ENCODE assay signal across 9 cellular contexts in the genomic region with DNA sequence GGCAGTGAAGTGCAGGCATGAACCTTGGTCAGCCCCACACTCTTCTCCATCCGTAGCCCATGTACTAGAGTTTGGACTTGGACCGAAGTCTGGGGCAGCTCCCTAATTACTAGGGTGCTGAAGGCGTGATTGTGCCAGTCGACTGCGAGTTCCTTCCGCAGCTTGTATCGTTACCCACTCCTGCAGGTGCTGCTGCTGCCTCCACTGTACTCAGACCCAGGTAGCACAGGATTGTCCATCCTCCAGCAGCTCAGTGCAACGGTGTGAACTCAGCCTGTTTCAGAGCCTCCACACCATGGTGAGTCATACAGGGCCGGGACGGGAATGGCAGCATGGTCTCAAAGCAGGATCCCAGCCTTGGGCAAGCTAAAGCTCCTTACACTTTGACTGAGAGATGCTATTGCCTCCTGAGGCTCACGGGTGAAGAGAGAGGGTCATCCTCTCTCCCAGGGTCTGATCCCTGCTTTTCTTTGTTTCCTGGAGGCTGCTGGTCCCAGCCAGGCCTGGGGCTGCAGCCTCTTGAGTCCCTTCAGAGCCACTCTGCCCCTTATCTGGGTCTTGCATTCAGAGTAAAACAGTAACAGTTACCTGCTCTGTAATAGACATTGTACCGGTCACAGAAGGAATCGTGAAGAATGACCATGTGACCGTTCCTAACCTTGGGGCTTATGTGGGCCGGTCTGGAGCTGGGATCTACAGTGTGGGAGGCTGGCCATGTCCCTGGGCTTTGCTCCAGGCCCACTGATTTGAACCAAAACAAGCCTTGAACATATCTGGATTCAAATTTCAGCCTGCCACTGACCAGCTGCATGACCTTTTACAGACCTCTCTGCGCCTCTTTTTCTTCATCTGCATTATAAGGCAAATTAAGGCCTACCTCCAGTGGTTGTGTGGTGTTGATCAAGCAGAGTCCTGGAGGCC. TPM values are rescaled to one million over a fixed set of nuclear protein-coding genes. Genes with fewer than 3 reads are reported as not detected.
DNase-seq lines count a peak whose midpoint lies in the region; ATAC-seq and TF ChIP-seq lines count a peak whose summit lies in the region.
"Had no signal": no experiment of that assay in that cellular context is flagged by ENCODE, and none has a peak within 500 bp of the region (broad histone marks: within the 10 kb centered on the region; RNA-seq: fewer than 3 reads in every experiment).

No MANE protein-coding gene starts in this region.

- H3K27me3 Mint-ChIP-seq in activated naive CD4-positive, alpha-beta T cell treated with anti-CD3 and anti-CD28 coated beads for 36 hours (ENCODE audit: low read depth), result no peaks in the 10 kb centered on the region
- H3K27me3 Mint-ChIP-seq in activated CD4-positive, alpha-beta memory T cell treated with anti-CD3 and anti-CD28 coated beads, Interleukin-2, amount 10 ng/mL, durations not matched to agents 7 days and 5 days, result no peaks in the 10 kb centered on the region

- peak overlapping the region; percentile 96 for H3K4me3 Mint-ChIP-seq in activated naive CD4-positive, alpha-beta T cell treated with anti-CD3 and anti-CD28 coated beads for 36 hours
- peak overlapping the region; percentile 99 for H3K4me3 Mint-ChIP-seq in activated CD4-positive, alpha-beta memory T cell treated with anti-CD3 and anti-CD28 coated beads, Interleukin-2, amount 10 ng/mL, durations not matched to agents 7 days and 5 days

- no peaks in the 10 kb centered on the region for H3K9me3 Mint-ChIP-seq in activated naive CD4-positive, alpha-beta T cell treated with anti-CD3 and anti-CD28 coated beads for 36 hours
- no peaks in the 10 kb centered on the region for H3K9me3 Mint-ChIP-seq in activated CD4-positive, alpha-beta memory T cell treated with anti-CD3 and anti-CD28 coated beads, Interleukin-2, amount 10 ng/mL, durations not matched to agents 7 days and 5 days

- no peak for ATAC-seq in HG03135 (IDR thresholded peaks at IDR 0.05; ENCODE audit: unreplicated experiment)
- ATAC-seq in HG02798 (IDR thresholded peaks at IDR 0.05; ENCODE audit: poor library complexity, unreplicated experiment), result no peak

- no peak for DNase-seq in activated naive CD4-positive, alpha-beta T cell treated with anti-CD3 and anti-CD28 coated beads for 36 hours
- DNase-seq in activated naive CD4-positive, alpha-beta T cell treated with anti-CD3 and anti-CD28 coated beads, Interleukin-2, amount 50 U/mL, for 16 hours, result no peak
- no peak for DNase-seq in activated CD4-positive, alpha-beta memory T cell treated with anti-CD3 and anti-CD28 coated beads, Interleukin-2, amount 10 ng/mL, durations not matched to agents 7 days and 5 days
- DNase-seq in glomerular visceral epithelial cell (ENCODE audit: extremely low spot score) (peak; percentile 36), suprapubic skin (ENCODE audit: low spot score in 2 of 2) (no peak), NCI-H2227 (lab: John Stamatoyannopoulos, UW; ENCODE audit: unreplicated experiment) (no peak)
- DNase-seq: WERI-Rb-1 had no signal

- H3K4me1 Mint-ChIP-seq in activated naive CD4-positive, alpha-beta T cell treated with anti-CD3 and anti-CD28 coated beads for 36 hours (ENCODE audit: low read depth), result peaks cover 62% of the 10 kb centered on the region
- peaks cover 66% of the 10 kb centered on the region for H3K4me1 Mint-ChIP-seq in activated CD4-positive, alpha-beta memory T cell treated with anti-CD3 and anti-CD28 coated beads, Interleukin-2, amount 10 ng/mL, durations not matched to agents 7 days and 5 days

- 82% methylated on average over 10 of the region's 16 CpGs for WGBS in suprapubic skin

- intact Hi-C loops in activated naive CD4-positive, alpha-beta T cell treated with anti-CD3 and anti-CD28 coated beads for 36 hours (cut with micrococcal nuclease), result loop anchor here (10.0 kb wide), 1 partner anchor 310 kb away; no protein-coding TSS in a partner anchor

- CTCF ChIA-PET in activated naive CD4-positive, alpha-beta T cell treated with anti-CD3 and anti-CD28 coated beads for 36 hours (lab: Charles Lee), result interaction anchor here (1.0 to 9.2 kb wide), 10 partner anchors 20 to 234 kb away, joined by 4 to 243 read pairs (median 24); a partner anchor contains a TSS
- CTCF ChIA-PET in activated CD4-positive, alpha-beta memory T cell treated with anti-CD3 and anti-CD28 coated beads, Interleukin-2, amount 10 ng/mL, durations not matched to agents 7 days and 5 days (lab: Charles Lee), result interaction anchor here (0.7 to 6.5 kb wide), 11 partner anchors 19 to 182 kb away, joined by 3 to 289 read pairs (median 13); a partner anchor contains a TSS

- no peaks in the 10 kb centered on the region for H3K9me3 ChIP-seq in suprapubic skin

- H3K27me3 ChIP-seq in suprapubic skin, result no peaks in the 10 kb centered on the region

- H3K36me3 Mint-ChIP-seq in activated naive CD4-positive, alpha-beta T cell treated with anti-CD3 and anti-CD28 coated beads for 36 hours (ENCODE audit: low read depth), result peaks cover 38% of the 10 kb centered on the region
- H3K36me3 Mint-ChIP-seq in activated CD4-positive, alpha-beta memory T cell treated with anti-CD3 and anti-CD28 coated beads, Interleukin-2, amount 10 ng/mL, durations not matched to agents 7 days and 5 days (ENCODE audit: low read depth), result peaks cover 30% of the 10 kb centered on the region

- TF ChIP-seq CTCF in suprapubic skin (IDR thresholded peaks at IDR 0.05), result no peak

- peaks cover 8% of the 10 kb centered on the region for H3K36me3 ChIP-seq in suprapubic skin

- TF ChIP-seq POLR2A in suprapubic skin (IDR thresholded peaks at IDR 0.05), result no peak

- H3K27ac ChIP-seq in suprapubic skin, result peak overlapping the region; percentile 46

- peak overlapping the region; percentile 94 for H3K27ac Mint-ChIP-seq in activated naive CD4-positive, alpha-beta T cell treated with anti-CD3 and anti-CD28 coated beads for 36 hours
- H3K27ac Mint-ChIP-seq in activated CD4-positive, alpha-beta memory T cell treated with anti-CD3 and anti-CD28 coated beads, Interleukin-2, amount 10 ng/mL, durations not matched to agents 7 days and 5 days, result peak overlapping the region; percentile 98

- no peak overlapping the region for H3K4me3 ChIP-seq in suprapubic skin

- POLR2A ChIA-PET in activated CD4-positive, alpha-beta memory T cell treated with anti-CD3 and anti-CD28 coated beads, Interleukin-2, amount 10 ng/mL, durations not matched to agents 7 days and 5 days (lab: Charles Lee), result interaction anchor here (0.9 to 4.7 kb wide), 13 partner anchors 12 to 481 kb away, joined by 3 to 118 read pairs (median 7); a partner anchor contains a TSS

- no peak for TF ChIP-seq EP300 in suprapubic skin (IDR thresholded peaks at IDR 0.05)

- H3K4me1 ChIP-seq in suprapubic skin, result peaks cover 62% of the 10 kb centered on the region

RNA-seq across cellular contexts. Expression of a gene that starts 1.7 kb away (rescaled TPM):
- 100 to 1,000 TPM; 146 to 154 TPM for total RNA-seq in activated naive CD4-positive, alpha-beta T cell treated with anti-CD3 and anti-CD28 coated beads for 36 hours
- 10 to 100 TPM; 49.6 to 51.5 TPM for total RNA-seq in activated CD4-positive, alpha-beta memory T cell treated with anti-CD3 and anti-CD28 coated beads, Interleukin-2, amount 10 ng/mL, durations not matched to agents 7 days and 5 days
- 10 to 100 TPM; 38.6 to 55.3 (median 47.8) TPM for total RNA-seq in suprapubic skin

RNA-seq across cellular contexts. Expression of a gene that starts 1.8 kb away (rescaled TPM):
- total RNA-seq in activated naive CD4-positive, alpha-beta T cell treated with anti-CD3 and anti-CD28 coated beads for 36 hours, result 100 to 1,000 TPM; 227 to 236 TPM
- total RNA-seq in activated CD4-positive, alpha-beta memory T cell treated with anti-CD3 and anti-CD28 coated beads, Interleukin-2, amount 10 ng/mL, durations not matched to agents 7 days and 5 days, result 100 to 1,000 TPM; 166 to 174 TPM
- total RNA-seq in suprapubic skin, result 100 to 1,000 TPM; 151 to 219 (median 182) TPM

RNA-seq across cellular contexts. Expression of a gene that starts 27.0 kb away (rescaled TPM):
- total RNA-seq in activated naive CD4-positive, alpha-beta T cell treated with anti-CD3 and anti-CD28 coated beads for 36 hours, result 10 to 100 TPM; 31.7 to 31.8 TPM
- total RNA-seq in activated CD4-positive, alpha-beta memory T cell treated with anti-CD3 and anti-CD28 coated beads, Interleukin-2, amount 10 ng/mL, durations not matched to agents 7 days and 5 days, result 10 to 100 TPM; 36.0 to 38.6 TPM
- total RNA-seq in suprapubic skin, result 100 to 1,000 TPM in 1 of 4 donors, 10 to 100 TPM in 3; 39.9 to 110 (median 79.8) TPM

RNA-seq across cellular contexts. Expression of a gene that starts 27.5 kb away (rescaled TPM):
- 10 to 100 TPM; 35.6 to 41.4 TPM for total RNA-seq in activated naive CD4-positive, alpha-beta T cell treated with anti-CD3 and anti-CD28 coated beads for 36 hours
- total RNA-seq in activated CD4-positive, alpha-beta memory T cell treated with anti-CD3 and anti-CD28 coated beads, Interleukin-2, amount 10 ng/mL, durations not matched to agents 7 days and 5 days, result 10 to 100 TPM; 45.5 to 50.0 TPM
- total RNA-seq in suprapubic skin, result 10 to 100 TPM; 22.3 to 43.5 (median 34.2) TPM

RNA-seq across cellular contexts. Expression of a gene that starts 39.6 kb away (rescaled TPM):
- total RNA-seq in activated naive CD4-positive, alpha-beta T cell treated with anti-CD3 and anti-CD28 coated beads for 36 hours, result 1 to 10 TPM; 6.6 TPM
- 1 to 10 TPM in 1 of 2 experiments, under 1 TPM in 1; 0.98 to 1.7 TPM for total RNA-seq in activated CD4-positive, alpha-beta memory T cell treated with anti-CD3 and anti-CD28 coated beads, Interleukin-2, amount 10 ng/mL, durations not matched to agents 7 days and 5 days
- 1 to 10 TPM in 3 of 4 donors, under 1 TPM in 1; 0.26 to 1.7 (median 1.6) TPM for total RNA-seq in suprapubic skin
